Comparison of ENCODE assay signal across 8 cellular contexts in the genomic region with DNA sequence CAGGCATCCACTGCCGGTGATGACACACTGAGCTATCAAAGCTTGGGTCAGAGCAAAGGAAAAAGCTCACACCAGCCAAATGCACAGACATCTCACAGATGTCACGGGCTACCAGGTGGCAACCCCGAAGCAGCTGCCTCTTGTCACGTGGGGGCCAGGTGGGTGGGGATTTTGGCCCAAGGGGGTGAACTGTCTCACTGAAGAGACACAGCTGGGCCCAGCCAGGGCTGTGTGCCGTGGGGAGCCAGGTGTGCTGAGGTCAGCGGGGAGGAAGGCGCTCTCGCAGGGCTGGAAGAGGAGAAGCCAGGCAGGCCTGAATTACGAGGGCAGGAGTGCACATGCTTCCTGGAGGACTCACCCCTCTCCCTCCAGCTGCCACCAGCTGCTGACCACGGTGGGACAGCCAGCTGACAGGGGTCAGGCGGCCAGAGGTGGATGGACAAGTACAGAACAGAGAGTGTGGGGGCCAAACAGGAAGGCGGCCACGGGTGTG. TPM values are rescaled to one million over a fixed set of nuclear protein-coding genes. Genes with fewer than 3 reads are reported as not detected.
DNase-seq lines count a peak whose midpoint lies in the region; ATAC-seq and TF ChIP-seq lines count a peak whose summit lies in the region.

No MANE protein-coding gene starts in this region.

- peak; percentile 57 to 87 for DNase-seq in NCI-H187 (lab: John Stamatoyannopoulos, UW)
- DNase-seq in NCI-H187 treated with DMSO at 0.1 percent for 48 hours (lab: John Stamatoyannopoulos, UW): no peak
- no peak for DNase-seq in activated B cell treated with CpG ODN at 0.5 μM for 24 hours
- DNase-seq in inferior parietal cortex (ENCODE audit: extremely low spot score): no peak
- DNase-seq in activated naive CD4-positive, alpha-beta T cell (lab: John Stamatoyannopoulos, UW): no peak
- no peak for DNase-seq in RWPE1 (ENCODE audit: low spot score)

- ATAC-seq in HG03139 (IDR thresholded peaks at IDR 0.05; ENCODE audit: unreplicated experiment): peak; percentile 50
- ATAC-seq in activated B cell treated with CpG ODN at 0.5 μM for 24 hours (ENCODE audit: low read depth): peak; percentile 42
- peak; percentile 77 for ATAC-seq in stimulated activated memory B cell treated with anti-CD40 and anti-IgM and Interleukin-4, amounts not matched to agents 10 μg/mL and 1 μg/mL and 100 μg/mL, for 72 hours

- intact Hi-C loops in activated B cell treated with CpG ODN at 0.5 μM for 24 hours (cut with micrococcal nuclease): no loop called here

- H3K36me3 Mint-ChIP-seq in activated B cell treated with CpG ODN at 0.5 μM for 24 hours (ENCODE audit: low read depth): no peaks in the 10 kb centered on the region
- H3K36me3 Mint-ChIP-seq in stimulated activated memory B cell treated with anti-CD40 and anti-IgM and Interleukin-4, amounts not matched to agents 10 μg/mL and 1 μg/mL and 100 μg/mL, for 72 hours: no peaks in the 10 kb centered on the region

- H3K27ac Mint-ChIP-seq in activated B cell treated with CpG ODN at 0.5 μM for 24 hours: no peak overlapping the region
- no peak overlapping the region for H3K27ac Mint-ChIP-seq in stimulated activated memory B cell treated with anti-CD40 and anti-IgM and Interleukin-4, amounts not matched to agents 10 μg/mL and 1 μg/mL and 100 μg/mL, for 72 hours

- no peak overlapping the region for H3K27ac ChIP-seq in RWPE1

- TF ChIP-seq CTCF in activated B cell treated with CpG ODN at 0.5 μM for 24 hours (IDR thresholded peaks at IDR 0.05) (no peak), RWPE1 (conservative IDR thresholded peaks at IDR 0.05; ENCODE audit: low read depth) (no peak)

- H3K4me1 Mint-ChIP-seq in activated B cell treated with CpG ODN at 0.5 μM for 24 hours: peaks cover 4% of the 10 kb centered on the region
- peaks cover 10% of the 10 kb centered on the region for H3K4me1 Mint-ChIP-seq in stimulated activated memory B cell treated with anti-CD40 and anti-IgM and Interleukin-4, amounts not matched to agents 10 μg/mL and 1 μg/mL and 100 μg/mL, for 72 hours

- H3K9me3 Mint-ChIP-seq in activated B cell treated with CpG ODN at 0.5 μM for 24 hours: no peaks in the 10 kb centered on the region
- H3K9me3 Mint-ChIP-seq in stimulated activated memory B cell treated with anti-CD40 and anti-IgM and Interleukin-4, amounts not matched to agents 10 μg/mL and 1 μg/mL and 100 μg/mL, for 72 hours: no peaks in the 10 kb centered on the region

- peaks cover 6% of the 10 kb centered on the region for H3K27me3 Mint-ChIP-seq in activated B cell treated with CpG ODN at 0.5 μM for 24 hours
- H3K27me3 Mint-ChIP-seq in stimulated activated memory B cell treated with anti-CD40 and anti-IgM and Interleukin-4, amounts not matched to agents 10 μg/mL and 1 μg/mL and 100 μg/mL, for 72 hours: peaks cover 36% of the 10 kb centered on the region

- CTCF ChIA-PET in activated B cell treated with CpG ODN at 0.5 μM for 24 hours (lab: Charles Lee): interaction anchor here (1.3 kb wide), 1 partner anchor 41 kb away, joined by 3 read pairs; no protein-coding TSS in a partner anchor
- CTCF ChIA-PET in RWPE1 (lab: Yijun Ruan, JAX): no interaction called here

- no peak overlapping the region for H3K4me3 Mint-ChIP-seq in activated B cell treated with CpG ODN at 0.5 μM for 24 hours
- H3K4me3 Mint-ChIP-seq in stimulated activated memory B cell treated with anti-CD40 and anti-IgM and Interleukin-4, amounts not matched to agents 10 μg/mL and 1 μg/mL and 100 μg/mL, for 72 hours: no peak overlapping the region

- POLR2A ChIA-PET in activated B cell treated with CpG ODN at 0.5 μM for 24 hours (lab: Charles Lee): interaction anchor here (0.6 kb wide), 1 partner anchor 12 kb away, joined by 7 read pairs; no protein-coding TSS in a partner anchor
- POLR2A ChIA-PET in RWPE1 (lab: Yijun Ruan, JAX; ENCODE audit: low non-redundant PET): no interaction called here

RNA-seq across cellular contexts. Expression of a gene that starts 32.4 kb away (rescaled TPM):
- total RNA-seq in activated B cell treated with CpG ODN at 0.5 μM for 24 hours: 0.44 and 1.1 TPM in 2 replicates

Comparison
In these comparisons a context has a peak if more than half of its experiments do, and no peak if none do; other contexts are left out.
1. DNase-seq: peak in NCI-H187 (2 of 2); none in NCI-H187 treated with DMSO at 0.1 percent for 48 hours (single experiment), activated B cell treated with CpG ODN at 0.5 μM for 24 hours (single experiment), inferior parietal cortex (single experiment), activated naive CD4-positive, alpha-beta T cell (0 of 4) and RWPE1 (single experiment).
2. Peak in every context shown above with its lines, with median percentiles within 50 percentile points of each other: ATAC-seq.